11 cellular contexts compared by ENCODE assay signal in the genomic region with DNA sequence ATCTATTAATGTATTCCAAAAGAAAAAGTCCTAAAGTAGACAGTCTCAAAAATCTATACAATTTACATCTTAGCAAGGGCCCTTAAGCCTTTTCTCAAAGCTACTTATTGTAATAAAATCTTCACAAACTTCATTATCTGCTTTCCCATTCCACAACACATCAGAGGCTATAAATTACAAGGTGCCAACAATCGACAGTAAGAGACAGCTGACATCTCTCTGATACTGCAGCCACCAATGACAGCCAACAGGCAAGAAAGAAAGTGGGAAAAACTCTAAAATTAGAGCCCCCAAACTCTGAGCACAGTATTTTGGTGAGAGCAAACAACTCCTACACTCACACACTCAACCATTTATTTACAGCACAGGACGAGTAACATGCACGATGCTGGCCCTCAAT. TPM values are rescaled to one million over a fixed set of nuclear protein-coding genes. Genes with fewer than 3 reads are reported as not detected.
A peak's percentile ranks its signal among the peaks of the same experiment; 100 is the strongest.
DNase-seq lines count a peak whose midpoint lies in the region; ATAC-seq, FAIRE-seq and TF ChIP-seq lines count a peak whose summit lies in the region.
"Had no signal": no experiment of that assay in that cellular context is flagged by ENCODE, and none has a peak within 500 bp of the region (broad histone marks: within the 10 kb centered on the region; RNA-seq: fewer than 3 reads in every experiment).

No MANE protein-coding gene starts in this region.

- no peaks in the 10 kb centered on the region for H3K27me3 ChIP-seq in heart left ventricle
- H3K27me3 ChIP-seq in tibial nerve, result no peaks in the 10 kb centered on the region
- no peaks in the 10 kb centered on the region for H3K27me3 ChIP-seq in H9 (ENCODE audit: insufficient read depth, low read length)

- H3T11ph ChIP-seq in H9 (ENCODE audit: low read length), result no peak overlapping the region

- peak overlapping the region; percentile 95 for H3K4me3 Mint-ChIP-seq in activated naive CD8-positive, alpha-beta T cell treated with anti-CD3 and anti-CD28 coated beads, Interleukin-2, amount 50 U/mL, for 24 hours
- H3K4me3 Mint-ChIP-seq in memory B cell, result no peak overlapping the region
- no peak overlapping the region for H3K4me3 Mint-ChIP-seq in H9

- no peak overlapping the region for H2BK12ac ChIP-seq in H9 (ENCODE audit: insufficient read length, low read depth, low read length)

- H3K9me3 ChIP-seq in heart left ventricle (no peaks in the 10 kb centered on the region), tibial nerve (no peaks in the 10 kb centered on the region), kidney (ENCODE audit: control insufficient read depth in 1 of 2, low read length in 2 of 2) (no peaks in the 10 kb centered on the region), H9 (ENCODE audit: control insufficient read depth, low read depth, low read length) (no peaks in the 10 kb centered on the region)

- H3K79me2 ChIP-seq in H9 (ENCODE audit: insufficient read depth, low read length), result no peaks in the 10 kb centered on the region

- no peak overlapping the region for H2BK15ac ChIP-seq in H9 (ENCODE audit: low read depth, low read length)

- H3K9ac ChIP-seq in kidney (ENCODE audit: low read length in 2 of 2) (peak overlapping the region in 1 of 2 donors; percentile 18), H9 (ENCODE audit: extremely low read depth, insufficient read length, low read length) (no peak overlapping the region)

- DNase-seq in heart left ventricle (no peak), Right ventricle myocardium superior (no peak), memory B cell (ENCODE audit: low spot score in 2 of 2) (no peak), tibial nerve (ENCODE audit: low spot score in 2 of 2) (no peak), kidney (no peak), H9 (no peak)
- DNase-seq in activated naive CD8-positive, alpha-beta T cell treated with anti-CD3 and anti-CD28 coated beads, Interleukin-2, amount 50 U/mL, for 24 hours, result no peak
- DNase-seq: stimulated activated CD4-positive, alpha-beta T cell treated with anti-CD3 and anti-CD28 coated beads, Interleukin-2, amount 100 ng/mL, for 24 hours had no signal

- no peak overlapping the region for H4K91ac ChIP-seq in H9 (ENCODE audit: insufficient read length, low read depth, low read length)

- TF ChIP-seq CTCF in heart left ventricle (IDR thresholded peaks at IDR 0.05), result no peak
- TF ChIP-seq CTCF in tibial nerve (IDR thresholded peaks at IDR 0.05), result no peak
- no peak for TF ChIP-seq CTCF in kidney (IDR thresholded peaks at IDR 0.05; ENCODE audit: borderline replicate concordance, extremely low read depth, insufficient read depth)
- TF ChIP-seq CTCF in H9 (conservative IDR thresholded peaks at IDR 0.05), result no peak

- no peak overlapping the region for H4K5ac ChIP-seq in H9 (ENCODE audit: insufficient read length, low read depth, low read length)

- no peaks in the 10 kb centered on the region for H3K9me3 Mint-ChIP-seq in activated naive CD8-positive, alpha-beta T cell treated with anti-CD3 and anti-CD28 coated beads, Interleukin-2, amount 50 U/mL, for 24 hours
- H3K9me3 Mint-ChIP-seq in memory B cell (no peaks in the 10 kb centered on the region), H9 (no peaks in the 10 kb centered on the region; a peak in 1 of 5 replicates)

- H3K14ac ChIP-seq in H9 (ENCODE audit: insufficient read depth, low read length), result no peak overlapping the region

- H4K8ac ChIP-seq in H9 (replicated peaks; ENCODE audit: insufficient read length, low read depth, low read length), result no peak overlapping the region

- no peak overlapping the region for H3K18ac ChIP-seq in H9 (ENCODE audit: insufficient read length, low read depth, low read length)

- WGBS in heart left ventricle, 4 donors, result 12 to 20% (median 15%) methylated on average over 3 of the region's 3 CpGs
- WGBS in tibial nerve, 2 donors, result 12 to 30% methylated on average over 3 of the region's 3 CpGs
- no CpG with 5 or more reads among the region's 3 CpGs for WGBS in H9 (ENCODE audit: extremely low coverage, insufficient read length, low lambda C conversion rate)

- intact Hi-C loops in heart left ventricle (cut with DNase I) (loop anchor here in 1 of 10 donors (2.0 kb wide), 1 partner anchor 100 kb away; no protein-coding TSS in a partner anchor), Right ventricle myocardium superior (cut with DNase I) (no loop called here), kidney (cut with DNase I) (no loop called here)

- H2AK5ac ChIP-seq in H9 (ENCODE audit: insufficient read length, low read length), result no peak overlapping the region

- H2BK120ac ChIP-seq in H9 (ENCODE audit: low read depth, low read length, poor library complexity, severe bottlenecking), result no peak overlapping the region

- no peak overlapping the region for H2BK20ac ChIP-seq in H9 (ENCODE audit: low read depth, low read length, poor library complexity, severe bottlenecking)

- H3K36me3 Mint-ChIP-seq in activated naive CD8-positive, alpha-beta T cell treated with anti-CD3 and anti-CD28 coated beads, Interleukin-2, amount 50 U/mL, for 24 hours (ENCODE audit: low read depth), result peaks cover 24% of the 10 kb centered on the region
- H3K36me3 Mint-ChIP-seq in memory B cell (peaks cover 22% of the 10 kb centered on the region), H9 (ENCODE audit: insufficient read depth in 1 of 3, low read depth in 3 of 3) (peaks cover 24 to 34% (median 30%) of the 10 kb centered on the region in 3 experiments; a peak in 6 of 7 replicates)

- H3K56ac ChIP-seq in H9 (ENCODE audit: insufficient read length, low read depth, low read length), result no peak overlapping the region

- H3K79me1 ChIP-seq in H9 (ENCODE audit: insufficient read depth, low read depth, low read length, poor library complexity, severe bottlenecking), result peaks cover 1% of the 10 kb centered on the region

- H3K23ac ChIP-seq in H9 (ENCODE audit: insufficient read length, low read depth, low read length), result no peak overlapping the region

- peak overlapping the region in 9 of 12 donors; percentile 74 to 96 (median 80) for H3K4me3 ChIP-seq in heart left ventricle
- peak overlapping the region in 2 of 4 donors; percentile 77 to 84 for H3K4me3 ChIP-seq in tibial nerve
- H3K4me3 ChIP-seq in kidney (ENCODE audit: low read length in 2 of 2), result peak overlapping the region in 1 of 2 donors; percentile 19

- no peak overlapping the region for H2AFZ ChIP-seq in H9 (ENCODE audit: low read length)

- peak overlapping the region in 9 of 12 donors; percentile 80 to 96 (median 92) for H3K27ac ChIP-seq in heart left ventricle
- peak overlapping the region in 3 of 4 donors; percentile 1 to 95 (median 93) for H3K27ac ChIP-seq in tibial nerve
- H3K27ac ChIP-seq in kidney (ENCODE audit: low read depth in 2 of 2, low read length in 2 of 2), result no peak overlapping the region
- no peak overlapping the region for H3K27ac ChIP-seq in H9 (ENCODE audit: insufficient read length, low read depth, low read length)

- H3K23me2 ChIP-seq in H9 (ENCODE audit: insufficient read length, low read depth, low read length, poor library complexity, severe bottlenecking), result peaks cover 10% of the 10 kb centered on the region

- peaks cover 23% of the 10 kb centered on the region for H3K4me1 Mint-ChIP-seq in activated naive CD8-positive, alpha-beta T cell treated with anti-CD3 and anti-CD28 coated beads, Interleukin-2, amount 50 U/mL, for 24 hours
- peaks cover 26% of the 10 kb centered on the region for H3K4me1 Mint-ChIP-seq in memory B cell
- peaks cover 17 to 18% of the 10 kb centered on the region in 2 experiments for H3K4me1 Mint-ChIP-seq in H9

- H3K4me1 ChIP-seq in heart left ventricle (peaks cover 0 to 36% (median 22%) of the 10 kb centered on the region in 12 donors), tibial nerve (peaks cover 0 to 35% (median 9%) of the 10 kb centered on the region in 4 donors), kidney (ENCODE audit: control insufficient read depth in 1 of 2, insufficient read depth in 1 of 2, low read depth in 1 of 2, low read length in 2 of 2) (peaks cover 8% of the 10 kb centered on the region in 2 donors), H9 (ENCODE audit: insufficient read depth, low read length) (peaks cover 4% of the 10 kb centered on the region; the same call in 1 of the 2 replicates)

- FAIRE-seq in kidney (lab: Jason Lieb, UNC), result no peak

- ATAC-seq in heart left ventricle (no peak), Right ventricle myocardium superior (ENCODE audit: poor library complexity) (no peak), memory B cell (ENCODE audit: low read depth) (no peak), HG02981 (IDR thresholded peaks at IDR 0.05; ENCODE audit: unreplicated experiment) (no peak)
- no peak for ATAC-seq in activated naive CD8-positive, alpha-beta T cell treated with anti-CD3 and anti-CD28 coated beads, Interleukin-2, amount 50 U/mL, for 24 hours
- ATAC-seq: activated CD4-positive, CD25-positive, alpha-beta regulatory T cell treated with anti-CD3 and anti-CD28 coated beads, Interleukin-2, amount 50 U/mL, for 24 hours had no signal

- no peak overlapping the region for H3K4me2 ChIP-seq in H9 (ENCODE audit: insufficient read depth, insufficient read length, low read length)

- H3K27ac Mint-ChIP-seq in activated naive CD8-positive, alpha-beta T cell treated with anti-CD3 and anti-CD28 coated beads, Interleukin-2, amount 50 U/mL, for 24 hours, result peak overlapping the region; percentile 68
- H3K27ac Mint-ChIP-seq in memory B cell, result peak overlapping the region; percentile 55
- no peak overlapping the region for H3K27ac Mint-ChIP-seq in H9

- no peak overlapping the region for H2BK5ac ChIP-seq in H9 (ENCODE audit: insufficient read length, low read length)

- TF ChIP-seq EP300 in tibial nerve (IDR thresholded peaks at IDR 0.05), result no peak

- peaks cover 0 to 47% (median 37%) of the 10 kb centered on the region in 9 donors for H3K36me3 ChIP-seq in heart left ventricle
- H3K36me3 ChIP-seq in tibial nerve, result peaks cover 0 to 40% (median 0%) of the 10 kb centered on the region in 3 donors
- H3K36me3 ChIP-seq in kidney (ENCODE audit: control insufficient read depth in 1 of 2, insufficient read depth in 2 of 2, low read length in 2 of 2), result peaks cover 7 to 34% of the 10 kb centered on the region in 2 donors

- H3K27me3 Mint-ChIP-seq in activated naive CD8-positive, alpha-beta T cell treated with anti-CD3 and anti-CD28 coated beads, Interleukin-2, amount 50 U/mL, for 24 hours, result no peaks in the 10 kb centered on the region
- H3K27me3 Mint-ChIP-seq in memory B cell, result no peaks in the 10 kb centered on the region
- H3K27me3 Mint-ChIP-seq in H9 (ENCODE audit: low read depth), result no peaks in the 10 kb centered on the region

- H4K20me1 ChIP-seq in H9 (ENCODE audit: control insufficient read depth, insufficient read depth, insufficient read length), result no peaks in the 10 kb centered on the region

- no peak overlapping the region for H3K4ac ChIP-seq in H9 (ENCODE audit: low read depth, low read length)

- no peak for TF ChIP-seq POLR2A in heart left ventricle (IDR thresholded peaks at IDR 0.05)
- no peak for TF ChIP-seq POLR2A in tibial nerve (IDR thresholded peaks at IDR 0.05)

RNA-seq across cellular contexts. Expression of gene ANGEL1, which starts 2.2 kb away (rescaled TPM):
- total RNA-seq in heart left ventricle (10 to 100 TPM in 8 of 9 donors, 1 to 10 TPM in 1; 9.3 to 16.3 (median 13.8) TPM), Right ventricle myocardium superior (8.7 TPM), tibial nerve (10 to 100 TPM; 21.6 to 27.7 (median 26.1) TPM), kidney (21.5 TPM), H9 (2021) (21.5 TPM in 2 replicates)
- polyA plus RNA-seq in heart left ventricle (10 to 100 TPM in 1 of 2 donors, 1 to 10 TPM in 1; 9.5 to 10.7 TPM), kidney (ENCODE audit: insufficient read depth, low read depth, low replicate concordance) (6.3 TPM)

RNA-seq across cellular contexts. Expression of gene LRRC74A, which starts 15.7 kb away (rescaled TPM):
- total RNA-seq in heart left ventricle (not detected), Right ventricle myocardium superior (not detected), tibial nerve (not detected), kidney (not detected), H9 (2021) (not detected in 2 replicates)
- polyA plus RNA-seq in heart left ventricle (not detected), kidney (ENCODE audit: insufficient read depth, low read depth, low replicate concordance) (not detected)
- total RNA-seq: H1 had no signal
- polyA plus RNA-seq: H1 had no signal

RNA-seq across cellular contexts. Expression of gene VASH1, which starts 49.3 kb away (rescaled TPM):
- total RNA-seq in heart left ventricle (10 to 100 TPM in 6 of 9 donors, 1 to 10 TPM in 3; 7.8 to 30.8 (median 11.1) TPM), Right ventricle myocardium superior (14.3 TPM), tibial nerve (10 to 100 TPM; 13.8 to 24.7 (median 18.6) TPM), kidney (14.7 TPM), H9 (2021) (5.8 and 6.2 TPM in 2 replicates)
- polyA plus RNA-seq in heart left ventricle (10 to 100 TPM in 1 of 2 donors, 1 to 10 TPM in 1; 9.9 to 25.2 TPM), kidney (ENCODE audit: insufficient read depth, low read depth, low replicate concordance) (4.1 TPM)

Comparison
In these comparisons a context has a peak if more than half of its experiments do, and no peak if none do; other contexts are left out.
1. H3K27ac ChIP-seq: peak in heart left ventricle (9 of 12) and tibial nerve (3 of 4); none in kidney (0 of 2) and H9 (single experiment).
2. H3K27ac Mint-ChIP-seq: peak in activated naive CD8-positive, alpha-beta T cell treated with anti-CD3 and anti-CD28 coated beads, Interleukin-2, amount 50 U/mL, for 24 hours (single experiment) and memory B cell (single experiment); none in H9 (0 of 3).